ENCODE assay signal across 8 cellular contexts in the genomic region with DNA sequence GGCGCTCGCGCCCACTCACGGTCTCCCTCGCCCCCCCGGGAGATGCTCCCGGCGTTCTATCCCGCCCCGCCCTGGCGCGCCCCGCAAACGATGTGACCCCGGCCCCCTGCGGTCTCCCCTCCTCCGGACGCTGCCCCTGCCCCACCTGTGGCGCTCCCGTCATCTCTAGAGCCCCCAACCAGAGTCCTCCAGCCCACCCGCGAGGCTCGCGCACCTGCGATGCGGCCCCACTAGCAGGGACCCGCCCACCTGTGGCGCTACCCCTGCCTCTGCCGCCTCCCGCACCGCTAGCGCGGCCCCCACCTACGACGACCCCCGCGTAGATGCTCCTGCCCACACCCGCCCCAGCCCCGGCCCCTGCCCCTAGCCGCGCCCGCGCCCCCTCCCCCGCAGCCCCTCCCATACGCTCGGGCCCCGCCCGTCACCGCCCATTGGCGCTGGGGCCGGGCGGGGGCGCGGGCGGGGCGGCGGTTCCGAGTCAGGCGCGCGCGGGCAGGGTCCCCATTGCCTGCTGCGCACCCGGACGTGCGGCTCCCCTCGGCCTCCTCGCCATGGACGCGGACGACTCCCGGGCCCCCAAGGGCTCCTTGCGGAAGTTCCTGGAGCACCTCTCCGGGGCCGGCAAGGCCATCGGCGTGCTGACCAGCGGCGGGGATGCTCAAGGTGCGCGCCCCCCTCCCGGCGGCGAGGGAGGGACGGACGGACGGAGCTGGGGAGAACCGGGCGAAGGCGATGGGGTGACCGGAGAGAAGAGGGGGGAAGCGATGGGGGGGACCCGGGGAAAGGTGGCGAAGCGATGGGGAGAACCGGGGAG. TPM values are rescaled to one million over a fixed set of nuclear protein-coding genes. Genes with fewer than 3 reads are reported as not detected.
DNase-seq lines count a peak whose midpoint lies in the region; ATAC-seq and TF ChIP-seq lines count a peak whose summit lies in the region.

PFKP (plus strand) TSS at position 504 of the 814 bp plus-strand sequence; CDS start at position 552, 48 bp downstream.

- peak within 1 kb of the TSS; percentile 84 to 94 for H3K18ac ChIP-seq in mesenchymal stem cell (ENCODE audit: low read depth in 1 of 2, low read length in 2 of 2)

- H3K9ac ChIP-seq in DND-41 (ENCODE audit: low read depth, low read length) (peak within 1 kb of the TSS; percentile 94), duodenal mucosa (ENCODE audit: low read depth in 1 of 2, low read length in 2 of 2) (peak within 1 kb of the TSS; percentile 70 to 78), mesenchymal stem cell (ENCODE audit: low read length) (peak within 1 kb of the TSS; percentile 84)

- TF ChIP-seq EP300 in Ishikawa (IDR thresholded peaks at IDR 0.05; ENCODE audit: borderline replicate concordance) = no peak

- TF ChIP-seq RAD21 in Ishikawa (IDR thresholded peaks at IDR 0.05; ENCODE audit: low read depth) = no peak

- ATAC-seq in DND-41 (ENCODE audit: insufficient read depth, low read depth) = peak; percentile 73
- peak; percentile 47 for ATAC-seq in GM21390 (IDR thresholded peaks at IDR 0.05; ENCODE audit: unreplicated experiment)

- H3K23ac ChIP-seq in mesenchymal stem cell (ENCODE audit: low read length in 2 of 2) = peak within 1 kb of the TSS; percentile 24 to 86

- H3K27ac ChIP-seq in DND-41 (ENCODE audit: low read length) (peak within 1 kb of the TSS; percentile 80), duodenal mucosa (ENCODE audit: low read depth, low read length) (peak within 1 kb of the TSS; percentile 50), mesenchymal stem cell (ENCODE audit: low read length, poor library complexity, severe bottlenecking) (no peak within 1 kb of the TSS)

- H3K4me1 ChIP-seq in DND-41 (ENCODE audit: insufficient read depth, low read length) (peaks cover 37% of the 10 kb centered on the region), duodenal mucosa (ENCODE audit: control insufficient read depth in 1 of 2, insufficient read depth in 2 of 2, low read length in 2 of 2) (peaks cover 4 to 13% of the 10 kb centered on the region in 2 donors), mesenchymal stem cell (ENCODE audit: control insufficient read depth, insufficient read depth, low read depth, low read length) (peaks cover 30% of the 10 kb centered on the region)

- H3K27me3 ChIP-seq in DND-41 (ENCODE audit: insufficient read depth, low read length, poor library complexity) = no peaks in the 10 kb centered on the region
- H3K27me3 ChIP-seq in duodenal mucosa (ENCODE audit: control insufficient read depth in 1 of 2, insufficient read depth in 2 of 2, low read length in 2 of 2) = peaks cover 10 to 12% of the 10 kb centered on the region in 2 donors
- H3K27me3 ChIP-seq in mesenchymal stem cell (ENCODE audit: control insufficient read depth in 1 of 2, insufficient read depth in 1 of 2, low read length in 2 of 2) = peaks cover 0 to 4% of the 10 kb centered on the region in 2 experiments

- no peak for TF ChIP-seq CTCF in DND-41 (IDR thresholded peaks at IDR 0.05; ENCODE audit: borderline replicate concordance, extremely low read depth, low read length, poor library complexity, severe bottlenecking)

- H2BK12ac ChIP-seq in mesenchymal stem cell (ENCODE audit: low read length in 2 of 2) = peak within 1 kb of the TSS; percentile 35 to 48

- H2AK5ac ChIP-seq in mesenchymal stem cell (ENCODE audit: low read length, severe bottlenecking) = no peak within 1 kb of the TSS

- no peaks in the 10 kb centered on the region for H3K9me3 Mint-ChIP-seq in activated CD4-positive, alpha-beta T cell treated with anti-CD3 and anti-CD28 coated beads, Interleukin-2, amount 10 ng/mL, durations not matched to agents 24 days and 14 days

- H4K20me1 ChIP-seq in DND-41 (ENCODE audit: insufficient read depth, low read length) = peaks cover 32% of the 10 kb centered on the region

- intact Hi-C loops in activated CD4-positive, alpha-beta T cell treated with anti-CD3 and anti-CD28 coated beads, Interleukin-2, amount 10 ng/mL, durations not matched to agents 24 days and 14 days (cut with micrococcal nuclease) = loop anchor here (10.0 kb wide), 1 partner anchor 1952 kb away; no protein-coding TSS in a partner anchor

- no peak within 1 kb of the TSS for H2BK5ac ChIP-seq in mesenchymal stem cell (ENCODE audit: low read depth, low read length, poor library complexity, severe bottlenecking)

- peaks cover 39% of the 10 kb centered on the region for H3K36me3 ChIP-seq in DND-41 (ENCODE audit: insufficient read depth, low read length)
- no peaks in the 10 kb centered on the region for H3K36me3 ChIP-seq in duodenal mucosa (ENCODE audit: control insufficient read depth in 1 of 2, insufficient read depth in 2 of 2, low read length in 2 of 2)
- peaks cover 2 to 5% of the 10 kb centered on the region in 2 experiments for H3K36me3 ChIP-seq in mesenchymal stem cell (ENCODE audit: control insufficient read depth in 1 of 2, insufficient read depth in 2 of 2, low read depth in 1 of 2, low read length in 2 of 2)

- peak within 1 kb of the TSS; percentile 95 for H3K27ac Mint-ChIP-seq in activated CD4-positive, alpha-beta T cell treated with anti-CD3 and anti-CD28 coated beads, Interleukin-2, amount 10 ng/mL, durations not matched to agents 24 days and 14 days

- peak within 1 kb of the TSS; percentile 95 for H2BK120ac ChIP-seq in mesenchymal stem cell (ENCODE audit: low read depth, low read length)

- H2AFZ ChIP-seq in DND-41 (ENCODE audit: low read depth, low read length) = peak within 1 kb of the TSS; percentile 80
- peak within 1 kb of the TSS; percentile 84 for H2AFZ ChIP-seq in mesenchymal stem cell (ENCODE audit: low read depth, low read length)

- H3K4me2 ChIP-seq in DND-41 (ENCODE audit: insufficient read depth, low read length) (peak within 1 kb of the TSS; percentile 83), mesenchymal stem cell (ENCODE audit: low read length, poor library complexity, severe bottlenecking) (peak within 1 kb of the TSS; percentile 94)

- H4K8ac ChIP-seq in mesenchymal stem cell (ENCODE audit: low read length) = peak within 1 kb of the TSS; percentile 86

- peak within 1 kb of the TSS; percentile 76 for H4K91ac ChIP-seq in mesenchymal stem cell (ENCODE audit: low read length)

- peaks cover 35% of the 10 kb centered on the region for H3K36me3 Mint-ChIP-seq in activated CD4-positive, alpha-beta T cell treated with anti-CD3 and anti-CD28 coated beads, Interleukin-2, amount 10 ng/mL, durations not matched to agents 24 days and 14 days (ENCODE audit: low read depth)

- H3K79me1 ChIP-seq in mesenchymal stem cell (replicated peaks; ENCODE audit: low read length, poor library complexity, severe bottlenecking) = peaks cover 4% of the 10 kb centered on the region

- peak within 1 kb of the TSS; percentile 97 for H2BK15ac ChIP-seq in mesenchymal stem cell (ENCODE audit: low read depth, poor library complexity, severe bottlenecking)

- H3K4me3 ChIP-seq in DND-41 (ENCODE audit: low read depth in 1 of 2, low read length in 2 of 2) (peak within 1 kb of the TSS; percentile 87 to 96), duodenal mucosa (ENCODE audit: low read depth in 1 of 2, low read length in 2 of 2) (peak within 1 kb of the TSS; percentile 86 to 90), mesenchymal stem cell (ENCODE audit: insufficient read depth in 1 of 2, low read depth in 1 of 2, low read length in 2 of 2) (peak within 1 kb of the TSS; percentile 78 to 85)

- H3K9me3 ChIP-seq in DND-41 (ENCODE audit: insufficient read depth, low read length, severe bottlenecking) (no peaks in the 10 kb centered on the region), duodenal mucosa (ENCODE audit: control insufficient read depth in 1 of 2, low read length in 2 of 2) (no peaks in the 10 kb centered on the region), mesenchymal stem cell (ENCODE audit: control insufficient read depth, low read length) (no peaks in the 10 kb centered on the region)

- DNase-seq in DND-41 = peak; percentile 77
- peak; percentile 92 for DNase-seq in activated CD4-positive, alpha-beta T cell treated with anti-CD3 and anti-CD28 coated beads, Interleukin-2, amount 10 ng/mL, durations not matched to agents 24 days and 14 days
- peak; percentile 24 for DNase-seq in mesenchymal stem cell
- DNase-seq in stimulated activated CD8-positive, alpha-beta memory T cell treated with anti-CD3 and anti-CD28 coated beads, Interleukin-15, amount 100 ng/mL, for 4 hours (ENCODE audit: low read depth in 2 of 2) = peak; percentile 41 to 58
- no peak for DNase-seq in SK-N-DZ (ENCODE audit: low spot score)

- H3K4me1 Mint-ChIP-seq in activated CD4-positive, alpha-beta T cell treated with anti-CD3 and anti-CD28 coated beads, Interleukin-2, amount 10 ng/mL, durations not matched to agents 24 days and 14 days = peaks cover 28% of the 10 kb centered on the region

- peaks cover 48% of the 10 kb centered on the region for H3K79me2 ChIP-seq in DND-41 (ENCODE audit: insufficient read depth, low read length)

- under 1% methylated on average over 77 of the region's 96 CpGs for WGBS in mesenchymal stem cell

- peak within 1 kb of the TSS; percentile 89 to 90 for H3K4ac ChIP-seq in mesenchymal stem cell (ENCODE audit: low read depth in 1 of 2, low read length in 2 of 2)

- peak within 1 kb of the TSS in 1 of 2 experiments; percentile 68 for H3K14ac ChIP-seq in mesenchymal stem cell (ENCODE audit: low read length in 2 of 2)

- peak within 1 kb of the TSS; percentile 93 for H3K4me3 Mint-ChIP-seq in activated CD4-positive, alpha-beta T cell treated with anti-CD3 and anti-CD28 coated beads, Interleukin-2, amount 10 ng/mL, durations not matched to agents 24 days and 14 days

- peaks cover 19% of the 10 kb centered on the region for H3K27me3 Mint-ChIP-seq in activated CD4-positive, alpha-beta T cell treated with anti-CD3 and anti-CD28 coated beads, Interleukin-2, amount 10 ng/mL, durations not matched to agents 24 days and 14 days

TF ChIP-seq in Ishikawa, 13 proteins besides CTCF, POLR2A, EP300 and RAD21:
- TF ChIP-seq NFIC (IDR thresholded peaks at IDR 0.05) (no peak), TCF12 (IDR thresholded peaks at IDR 0.05; ENCODE audit: low read depth) (0 out of 2 replicates have a peak, but pooled peaks have one; percentile 16), ZBTB7A (IDR thresholded peaks at IDR 0.05; ENCODE audit: low read depth) (no peak; the same call in 1 of the 2 replicates), TAF1 (IDR thresholded peaks at IDR 0.05; ENCODE audit: low read depth) (peak; percentile 51; the same call in 1 of the 2 replicates)
TF ChIP-seq in Ishikawa: peak in this region for 2.

RNA-seq across cellular contexts. Expression of gene PFKP, which starts in this region (rescaled TPM):
- 284 and 294 TPM in 2 replicates for total RNA-seq in activated CD4-positive, alpha-beta T cell treated with anti-CD3 and anti-CD28 coated beads, Interleukin-2, amount 10 ng/mL, durations not matched to agents 24 days and 14 days
- 57.2 TPM for polyA plus RNA-seq in mesenchymal stem cell (2013, experiment 1 of 2)
- polyA plus RNA-seq in mesenchymal stem cell (2013, experiment 2 of 2) = 54.3 TPM
- 93.0 and 106 TPM in 2 replicates for polyA plus RNA-seq in SK-N-DZ (2014; cell fraction: cytosol; rRNA removed)
- 133 and 134 TPM in 2 replicates for polyA plus RNA-seq in SK-N-DZ (2014; cell fraction: nucleus; rRNA removed)
